7 cellular contexts compared by ENCODE assay signal in the genomic region with DNA sequence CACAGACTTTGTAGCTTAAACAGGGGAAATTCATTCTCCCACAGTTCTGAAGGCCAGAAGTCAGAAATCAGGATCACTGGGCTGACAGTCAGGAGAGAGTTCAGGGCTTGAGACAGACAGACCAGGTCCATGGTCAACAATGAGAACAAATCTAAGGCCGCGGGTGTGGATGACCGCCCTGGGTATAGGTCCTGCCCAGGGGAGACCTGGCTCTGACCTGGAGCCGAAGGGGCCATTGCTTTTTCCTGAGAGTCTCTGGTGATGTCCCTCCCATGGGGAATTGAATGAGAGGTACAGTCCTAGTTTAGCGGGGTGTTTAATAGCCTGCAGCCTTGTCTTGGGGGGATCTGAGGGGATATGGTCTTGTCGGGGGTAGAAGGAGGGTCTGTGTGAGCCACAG.
"Had no signal": no experiment of that assay in that cellular context is flagged by ENCODE, and none has a peak within 500 bp of the region (broad histone marks: within the 10 kb centered on the region; RNA-seq: fewer than 3 reads in every experiment).

No MANE protein-coding gene starts in this region.

- H3K36me3 ChIP-seq: HAP-1 had no signal

- H3K9me3 Mint-ChIP-seq: GM23338, HFFc6, IgD-negative memory B cell had no signal

- ATAC-seq: GM23338, HCT116, HepG2 had no signal

- H3K9me3 ChIP-seq: HAP-1 had no signal

- H3K4me3 Mint-ChIP-seq: GM23338, HFFc6, IgD-negative memory B cell had no signal

- H3K4me1 ChIP-seq: HAP-1 had no signal

- DNase-seq: HFFc6 had no signal

- H3K27me3 Mint-ChIP-seq: IgD-negative memory B cell had no signal

- H3K36me3 Mint-ChIP-seq: IgD-negative memory B cell had no signal

- H3K4me3 ChIP-seq: GM23338, HAP-1 had no signal

- H3K4me1 Mint-ChIP-seq: IgD-negative memory B cell had no signal

- H3K27ac Mint-ChIP-seq: GM23338, HFFc6, IgD-negative memory B cell had no signal

- H3K27ac ChIP-seq: HL-60 had no signal
